10 cellular contexts compared by ENCODE assay signal in the genomic region with DNA sequence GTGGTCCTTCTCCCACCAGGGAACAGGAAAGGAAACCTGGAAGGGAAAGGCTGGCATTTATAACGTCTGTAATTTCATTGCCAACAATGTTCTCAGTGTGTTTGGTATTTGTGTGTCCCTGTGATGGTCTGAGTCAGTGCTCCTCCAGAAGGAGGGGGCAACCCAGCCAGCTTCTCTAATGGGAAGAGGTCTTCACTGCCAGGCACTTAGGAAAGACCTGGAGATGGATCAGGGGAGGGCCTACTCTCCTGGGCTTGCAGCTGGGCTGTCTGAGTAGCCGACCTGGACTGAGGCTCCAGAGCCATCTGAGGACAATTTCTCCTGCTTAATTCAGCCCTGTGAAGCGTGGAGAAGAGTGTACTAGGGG. TPM values are rescaled to one million over a fixed set of nuclear protein-coding genes. Genes with fewer than 3 reads are reported as not detected.
DNase-seq lines count a peak whose midpoint lies in the region; ATAC-seq and TF ChIP-seq lines count a peak whose summit lies in the region.
"Had no signal": no experiment of that assay in that cellular context is flagged by ENCODE, and none has a peak within 500 bp of the region (broad histone marks: within the 10 kb centered on the region; RNA-seq: fewer than 3 reads in every experiment).

No MANE protein-coding gene starts in this region.

- TF ChIP-seq POLR2A in right lobe of liver (IDR thresholded peaks at IDR 0.05), result no peak

- DNase-seq in NCI-H510A treated with DMSO at 0.1 percent for 48 hours (lab: John Stamatoyannopoulos, UW), result peak; percentile 54
- DNase-seq in NCI-H510A (lab: John Stamatoyannopoulos, UW), result no peak
- DNase-seq in coronary artery (ENCODE audit: low spot score), result peak; percentile 81
- DNase-seq in mesothelial cell of epicardium (ENCODE audit: low spot score in 2 of 2, unreplicated experiment in 2 of 2), result no peak
- DNase-seq in ureter (ENCODE audit: low spot score), result peak; percentile 50
- no peak for DNase-seq in right lobe of liver
- DNase-seq in NCI-H526 (lab: John Stamatoyannopoulos, UW), result no peak
- no peak for DNase-seq in NCI-H748 (lab: John Stamatoyannopoulos, UW; ENCODE audit: unreplicated experiment)
- DNase-seq: 8988T; activated CD4-positive, alpha-beta T cell treated with anti-CD3 and anti-CD28 coated beads, Interleukin-2, amount 50 U/mL, for 48 hours had no signal

- peaks cover 2% of the 10 kb centered on the region for H3K27me3 Mint-ChIP-seq in mesothelial cell of epicardium (ENCODE audit: low read depth)

- intact Hi-C loops in right lobe of liver (cut with DNase I), result no loop called here

- H3K4me1 ChIP-seq in right lobe of liver, result no peaks in the 10 kb centered on the region

- H3K27ac ChIP-seq in coronary artery (peak overlapping the region; percentile 78 to 83), right lobe of liver (no peak overlapping the region)

- H3K9me3 ChIP-seq in right lobe of liver, result no peaks in the 10 kb centered on the region

- no peak for TF ChIP-seq CTCF in coronary artery (IDR thresholded peaks at IDR 0.05)
- TF ChIP-seq CTCF in mesothelial cell of epicardium (IDR thresholded peaks at IDR 0.05; ENCODE audit: unreplicated experiment), result no peak
- TF ChIP-seq CTCF in right lobe of liver (IDR thresholded peaks at IDR 0.05), result no peak

- H3K4me3 ChIP-seq in coronary artery (no peak overlapping the region), right lobe of liver (no peak overlapping the region)

- H3K4me1 Mint-ChIP-seq in mesothelial cell of epicardium, result peaks cover 18% of the 10 kb centered on the region

- H3K9me3 Mint-ChIP-seq in mesothelial cell of epicardium, result no peaks in the 10 kb centered on the region

- WGBS in right lobe of liver (ENCODE audit: insufficient coverage, low coverage, low lambda C conversion rate, missing lambda C conversion rate), result 20% methylated on average over 1 of the region's 3 CpGs

- H3K36me3 Mint-ChIP-seq in mesothelial cell of epicardium, result no peaks in the 10 kb centered on the region

- H3K27me3 ChIP-seq in right lobe of liver, result no peaks in the 10 kb centered on the region

- no peak overlapping the region for H3K4me3 Mint-ChIP-seq in mesothelial cell of epicardium

- peak overlapping the region; percentile 6 for H3K27ac Mint-ChIP-seq in mesothelial cell of epicardium

- no peaks in the 10 kb centered on the region for H3K36me3 ChIP-seq in right lobe of liver

- ATAC-seq in right lobe of liver, result no peak

RNA-seq across cellular contexts. Expression of a gene that starts 42.2 kb away (rescaled TPM):
- total RNA-seq in mesothelial cell of epicardium, result 257 to 273 TPM (median 261 TPM) in 3 replicates
- total RNA-seq in ureter, result 219 TPM
- 10 to 100 TPM; 46.0 to 71.7 (median 68.5) TPM for total RNA-seq in right lobe of liver

RNA-seq across cellular contexts. Expression of a gene that starts 42.6 kb away (rescaled TPM):
- total RNA-seq in mesothelial cell of epicardium (59.1 to 59.9 TPM (median 59.4 TPM) in 3 replicates), ureter (66.4 TPM), right lobe of liver (10 to 100 TPM; 44.7 to 78.2 (median 58.2) TPM)

Comparison
In these comparisons a context has a peak if more than half of its experiments do, and no peak if none do; other contexts are left out.
1. DNase-seq: peak in NCI-H510A treated with DMSO at 0.1 percent for 48 hours (single experiment), coronary artery (single experiment) and ureter (single experiment); none in NCI-H510A (single experiment), mesothelial cell of epicardium (0 of 2), right lobe of liver (0 of 3), NCI-H526 (0 of 2) and NCI-H748 (single experiment).
2. H3K27ac ChIP-seq: peak in coronary artery (2 of 2); none in right lobe of liver (0 of 3).